Comparison of ENCODE assay signal across 25 cellular contexts in the genomic region with DNA sequence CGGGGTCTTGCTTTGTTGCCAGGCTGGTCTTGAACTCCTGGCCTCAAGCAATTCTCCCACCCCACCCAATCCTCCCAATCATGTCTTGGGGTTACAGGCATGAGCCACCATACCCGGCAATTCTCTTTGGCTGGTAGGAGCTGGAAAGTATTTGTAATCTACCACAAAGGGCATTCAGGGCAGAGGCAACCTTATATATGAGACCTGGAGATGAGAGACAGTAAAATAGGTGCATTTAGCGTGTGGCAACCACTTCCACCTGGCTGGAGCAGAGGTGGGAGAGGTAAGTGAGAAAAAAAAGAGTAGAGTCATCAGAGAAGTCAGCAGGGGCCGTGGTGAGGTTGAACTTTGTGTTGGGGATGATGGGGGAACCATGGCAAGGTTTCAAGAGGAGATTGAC. TPM values are rescaled to one million over a fixed set of nuclear protein-coding genes. Genes with fewer than 3 reads are reported as not detected.
DNase-seq lines count a peak whose midpoint lies in the region; ATAC-seq and TF ChIP-seq lines count a peak whose summit lies in the region.
"Had no signal": no experiment of that assay in that cellular context is flagged by ENCODE, and none has a peak within 500 bp of the region (broad histone marks: within the 10 kb centered on the region; RNA-seq: fewer than 3 reads in every experiment).

No MANE protein-coding gene starts in this region.

- 73 to 85% methylated on average over 4 of the region's 4 CpGs for WGBS in sigmoid colon, 2 donors

- peaks cover 17% of the 10 kb centered on the region in 2 donors for H3K4me1 ChIP-seq in naive thymus-derived CD4-positive, alpha-beta T cell (ENCODE audit: control insufficient read depth in 2 of 2, insufficient read depth in 2 of 2, low read length in 2 of 2)
- H3K4me1 ChIP-seq in sigmoid colon: no peaks in the 10 kb centered on the region
- H3K4me1 ChIP-seq: BE2C, Caco-2, psoas muscle, SJCRH30, tibial nerve had no signal

- intact Hi-C loops in activated CD8-positive, alpha-beta T cell treated with anti-CD3 and anti-CD28 coated beads for 36 hours (cut with micrococcal nuclease): no loop called here
- intact Hi-C loops in naive thymus-derived CD4-positive, alpha-beta T cell (cut with micrococcal nuclease): no loop called here
- intact Hi-C loops in sigmoid colon (cut with DNase I): no loop called here

- peaks cover 4% of the 10 kb centered on the region in 2 donors for H3K9me3 Mint-ChIP-seq in activated T-cell treated with anti-CD3 and anti-CD28 coated beads, Interleukin-2, amount 50 U/mL, for 72 hours
- peaks cover 10% of the 10 kb centered on the region for H3K9me3 Mint-ChIP-seq in activated CD8-positive, alpha-beta T cell treated with anti-CD3 and anti-CD28 coated beads for 36 hours
- peaks cover 0 to 7% (median 0%) of the 10 kb centered on the region in 11 donors for H3K9me3 Mint-ChIP-seq in naive thymus-derived CD4-positive, alpha-beta T cell
- H3K9me3 Mint-ChIP-seq in stimulated activated naive CD8-positive, alpha-beta T cell treated with anti-CD3 and anti-CD28 coated beads, Interleukin-15, amount 100 ng/mL, for 72 hours: peaks cover 13 to 15% of the 10 kb centered on the region in 2 donors
- H3K9me3 Mint-ChIP-seq in nephron progenitor cell: peaks cover 52% of the 10 kb centered on the region
- H3K9me3 Mint-ChIP-seq: HFFc6 had no signal

- POLR2A ChIA-PET in activated CD8-positive, alpha-beta T cell treated with anti-CD3 and anti-CD28 coated beads for 36 hours (lab: Charles Lee): interaction anchor here (0.8 to 1.4 kb wide), 4 partner anchors 13 to 53 kb away, joined by 3 to 7 read pairs (median 3); a partner anchor contains a TSS
- POLR2A ChIA-PET in naive thymus-derived CD4-positive, alpha-beta T cell (lab: Charles Lee): interaction anchor here (1.0 to 1.9 kb wide), 2 partner anchors 9 to 36 kb away, joined by 3 to 7 read pairs; a partner anchor contains a TSS

- peaks cover 45% of the 10 kb centered on the region for H3K4me1 Mint-ChIP-seq in activated T-cell treated with anti-CD3 and anti-CD28 coated beads, Interleukin-2, amount 50 U/mL, for 72 hours (ENCODE audit: low read depth)
- H3K4me1 Mint-ChIP-seq in activated CD8-positive, alpha-beta T cell treated with anti-CD3 and anti-CD28 coated beads for 36 hours (ENCODE audit: low read depth): peaks cover 58% of the 10 kb centered on the region
- peaks cover 41 to 83% (median 61%) of the 10 kb centered on the region in 7 donors for H3K4me1 Mint-ChIP-seq in naive thymus-derived CD4-positive, alpha-beta T cell
- H3K4me1 Mint-ChIP-seq in stimulated activated naive CD8-positive, alpha-beta T cell treated with anti-CD3 and anti-CD28 coated beads, Interleukin-15, amount 100 ng/mL, for 72 hours: peaks cover 75% of the 10 kb centered on the region
- no peaks in the 10 kb centered on the region for H3K4me1 Mint-ChIP-seq in nephron progenitor cell

- TF ChIP-seq EP300 in sigmoid colon (IDR thresholded peaks at IDR 0.05): no peak

- H3K4me3 Mint-ChIP-seq in activated T-cell treated with anti-CD3 and anti-CD28 coated beads, Interleukin-2, amount 50 U/mL, for 72 hours: no peak overlapping the region
- no peak overlapping the region for H3K4me3 Mint-ChIP-seq in activated CD8-positive, alpha-beta T cell treated with anti-CD3 and anti-CD28 coated beads for 36 hours
- H3K4me3 Mint-ChIP-seq in naive thymus-derived CD4-positive, alpha-beta T cell: peak overlapping the region in 4 of 10 donors; percentile 6 to 75 (median 18)
- no peak overlapping the region for H3K4me3 Mint-ChIP-seq in stimulated activated naive CD8-positive, alpha-beta T cell treated with anti-CD3 and anti-CD28 coated beads, Interleukin-15, amount 100 ng/mL, for 72 hours
- no peak overlapping the region for H3K4me3 Mint-ChIP-seq in nephron progenitor cell
- H3K4me3 Mint-ChIP-seq: HFFc6 had no signal

- H3K27me3 ChIP-seq in naive thymus-derived CD4-positive, alpha-beta T cell (ENCODE audit: control insufficient read depth in 2 of 2, insufficient read depth in 2 of 2, low read length in 2 of 2): no peaks in the 10 kb centered on the region
- no peaks in the 10 kb centered on the region for H3K27me3 ChIP-seq in sigmoid colon
- H3K27me3 ChIP-seq: BE2C, SJCRH30, tibial nerve had no signal

- no peak overlapping the region for H3K4me3 ChIP-seq in naive thymus-derived CD4-positive, alpha-beta T cell (ENCODE audit: low read length)
- no peak overlapping the region for H3K4me3 ChIP-seq in sigmoid colon
- H3K4me3 ChIP-seq: psoas muscle, SJCRH30, tibial nerve had no signal

- no peak for TF ChIP-seq CTCF in activated CD8-positive, alpha-beta T cell treated with anti-CD3 and anti-CD28 coated beads for 36 hours (IDR thresholded peaks at IDR 0.05)
- no peak for TF ChIP-seq CTCF in sigmoid colon (IDR thresholded peaks at IDR 0.05)
- no peak for TF ChIP-seq CTCF in nephron progenitor cell (IDR thresholded peaks at IDR 0.05)

- H3K36me3 Mint-ChIP-seq in activated T-cell treated with anti-CD3 and anti-CD28 coated beads, Interleukin-2, amount 50 U/mL, for 72 hours (ENCODE audit: insufficient read depth in 2 of 2): peaks cover 7 to 26% of the 10 kb centered on the region in 2 donors
- H3K36me3 Mint-ChIP-seq in activated CD8-positive, alpha-beta T cell treated with anti-CD3 and anti-CD28 coated beads for 36 hours (ENCODE audit: low read depth): peaks cover 45% of the 10 kb centered on the region
- H3K36me3 Mint-ChIP-seq in naive thymus-derived CD4-positive, alpha-beta T cell: peaks cover 0 to 43% (median 28%) of the 10 kb centered on the region in 5 donors
- H3K36me3 Mint-ChIP-seq in nephron progenitor cell (ENCODE audit: low read depth): no peaks in the 10 kb centered on the region

- ATAC-seq in activated T-cell treated with anti-CD3 and anti-CD28 coated beads, Interleukin-2, amount 50 U/mL, for 72 hours (replicated peaks in 1 of 2): peak; percentile 9 to 36
- ATAC-seq in activated CD8-positive, alpha-beta T cell treated with anti-CD3 and anti-CD28 coated beads for 36 hours: peak; percentile 41
- no peak for ATAC-seq in naive thymus-derived CD4-positive, alpha-beta T cell
- peak; percentile 30 for ATAC-seq in stimulated activated naive CD8-positive, alpha-beta T cell treated with anti-CD3 and anti-CD28 coated beads, Interleukin-15, amount 100 ng/mL, for 72 hours
- ATAC-seq: psoas muscle had no signal

- peak overlapping the region; percentile 42 for H3K27ac ChIP-seq in naive thymus-derived CD4-positive, alpha-beta T cell (ENCODE audit: low read depth, low read length)
- H3K27ac ChIP-seq in sigmoid colon: no peak overlapping the region
- H3K27ac ChIP-seq: HL-60, psoas muscle, SJCRH30, tibial nerve had no signal

- TF ChIP-seq POLR2A in sigmoid colon (IDR thresholded peaks at IDR 0.05): no peak

- H3K36me3 ChIP-seq in naive thymus-derived CD4-positive, alpha-beta T cell (ENCODE audit: control insufficient read depth in 2 of 3, insufficient read depth in 3 of 3, low read length in 3 of 3): peaks cover 0 to 5% (median 0%) of the 10 kb centered on the region in 3 experiments
- no peaks in the 10 kb centered on the region for H3K36me3 ChIP-seq in sigmoid colon
- H3K36me3 ChIP-seq: BE2C, SJCRH30, tibial nerve had no signal

- no peak overlapping the region for H3K27ac Mint-ChIP-seq in activated T-cell treated with anti-CD3 and anti-CD28 coated beads, Interleukin-2, amount 50 U/mL, for 72 hours
- peak overlapping the region; percentile 18 for H3K27ac Mint-ChIP-seq in activated CD8-positive, alpha-beta T cell treated with anti-CD3 and anti-CD28 coated beads for 36 hours
- H3K27ac Mint-ChIP-seq in naive thymus-derived CD4-positive, alpha-beta T cell: peak overlapping the region; percentile 31 to 92 (median 61)
- H3K27ac Mint-ChIP-seq in stimulated activated naive CD8-positive, alpha-beta T cell treated with anti-CD3 and anti-CD28 coated beads, Interleukin-15, amount 100 ng/mL, for 72 hours: peak overlapping the region in 1 of 2 donors; percentile 1
- H3K27ac Mint-ChIP-seq in nephron progenitor cell: no peak overlapping the region
- H3K27ac Mint-ChIP-seq: HFFc6 had no signal

- no peaks in the 10 kb centered on the region for H3K9me3 ChIP-seq in naive thymus-derived CD4-positive, alpha-beta T cell (ENCODE audit: control insufficient read depth in 2 of 3, low read length in 3 of 3)
- H3K9me3 ChIP-seq in sigmoid colon: peaks cover 0 to 4% (median 1%) of the 10 kb centered on the region in 4 donors
- H3K9me3 ChIP-seq: BE2C, Caco-2 had no signal

- CTCF ChIA-PET in activated CD8-positive, alpha-beta T cell treated with anti-CD3 and anti-CD28 coated beads for 36 hours (lab: Charles Lee): interaction anchor here (1.0 kb wide), 1 partner anchor 37 kb away, joined by 4 read pairs; a partner anchor contains a TSS
- CTCF ChIA-PET in naive thymus-derived CD4-positive, alpha-beta T cell (lab: Charles Lee): interaction anchor here (1.5 kb wide), 1 partner anchor 54 kb away, joined by 5 read pairs; no protein-coding TSS in a partner anchor

- no peaks in the 10 kb centered on the region for H3K27me3 Mint-ChIP-seq in activated T-cell treated with anti-CD3 and anti-CD28 coated beads, Interleukin-2, amount 50 U/mL, for 72 hours (ENCODE audit: low read depth)
- H3K27me3 Mint-ChIP-seq in activated CD8-positive, alpha-beta T cell treated with anti-CD3 and anti-CD28 coated beads for 36 hours: no peaks in the 10 kb centered on the region
- no peaks in the 10 kb centered on the region for H3K27me3 Mint-ChIP-seq in naive thymus-derived CD4-positive, alpha-beta T cell
- H3K27me3 Mint-ChIP-seq in stimulated activated naive CD8-positive, alpha-beta T cell treated with anti-CD3 and anti-CD28 coated beads, Interleukin-15, amount 100 ng/mL, for 72 hours: no peaks in the 10 kb centered on the region
- peaks cover 12% of the 10 kb centered on the region for H3K27me3 Mint-ChIP-seq in nephron progenitor cell (ENCODE audit: low read depth, poor library complexity)

- DNase-seq in activated T-cell treated with anti-CD3 and anti-CD28 coated beads, Interleukin-2, amount 50 U/mL, for 72 hours: no peak
- no peak for DNase-seq in activated T-cell treated with anti-CD3 and anti-CD28 coated beads, Interleukin-2, amount 50 U/mL, for 48 hours
- DNase-seq in activated CD8-positive, alpha-beta T cell treated with anti-CD3 and anti-CD28 coated beads for 36 hours: peak; percentile 58
- no peak for DNase-seq in naive thymus-derived CD4-positive, alpha-beta T cell
- DNase-seq in stimulated activated naive CD8-positive, alpha-beta T cell treated with anti-CD3 and anti-CD28 coated beads, Interleukin-15, amount 100 ng/mL, for 72 hours: no peak
- no peak for DNase-seq in sigmoid colon
- no peak for DNase-seq in nephron progenitor cell
- DNase-seq: activated CD4-positive, CD25-positive, alpha-beta regulatory T cell treated with anti-CD3 and anti-CD28 coated beads, Interleukin-2, amount 50 U/mL, for 72 hours; BE2C; Caco-2; effector CD8-positive, alpha-beta T cell; GOT3; HFFc6; Kasumi-1; MV-4-11; NCI-H146; NCI-H2107; NCI-H82; occipital lobe; psoas muscle; SJCRH30 had no signal

RNA-seq across cellular contexts. Expression of a gene that starts 36.8 kb away (rescaled TPM):
- 100 to 1,000 TPM; 111 to 114 TPM for total RNA-seq in activated T-cell treated with anti-CD3 and anti-CD28 coated beads, Interleukin-2, amount 50 U/mL, for 72 hours
- 10 to 100 TPM; 61.7 to 65.4 TPM for total RNA-seq in activated CD8-positive, alpha-beta T cell treated with anti-CD3 and anti-CD28 coated beads for 36 hours
- 100 to 1,000 TPM in 3 of 5 experiments, 10 to 100 TPM in 2; 90.5 to 132 (median 115) TPM for total RNA-seq in naive thymus-derived CD4-positive, alpha-beta T cell
- polyA plus RNA-seq in naive thymus-derived CD4-positive, alpha-beta T cell: 10 to 100 TPM; 26.2 to 41.4 TPM
- 1 to 10 TPM; 3.0 to 4.6 (median 4.3) TPM for total RNA-seq in sigmoid colon
- polyA plus RNA-seq in sigmoid colon: 10 to 100 TPM in 1 of 3 donors, 1 to 10 TPM in 2; 2.4 to 18.9 (median 3.7) TPM
- total RNA-seq: Caco-2, fibroblast of villous mesenchyme, HFFc6, SJCRH30 had no signal

RNA-seq across cellular contexts. Expression of a gene that starts 42.0 kb away (rescaled TPM):
- total RNA-seq in activated T-cell treated with anti-CD3 and anti-CD28 coated beads, Interleukin-2, amount 50 U/mL, for 72 hours: 10 to 100 TPM; 19.9 to 24.5 TPM
- total RNA-seq in activated CD8-positive, alpha-beta T cell treated with anti-CD3 and anti-CD28 coated beads for 36 hours: 10 to 100 TPM; 20.6 to 20.9 TPM
- total RNA-seq in naive thymus-derived CD4-positive, alpha-beta T cell: 10 to 100 TPM; 27.9 to 64.7 (median 57.4) TPM
- 10 to 100 TPM; 35.2 to 60.4 TPM for polyA plus RNA-seq in naive thymus-derived CD4-positive, alpha-beta T cell
- under 1 TPM in 1 of 4 donors, not detected in 3; 0.66 TPM for total RNA-seq in sigmoid colon
- polyA plus RNA-seq in sigmoid colon: 10 to 100 TPM; 23.8 to 42.7 (median 30.0) TPM
- total RNA-seq: HFFc6, occipital lobe, RPMI7951, SJCRH30 had no signal

Comparison
In these comparisons a context has a peak if more than half of its experiments do, and no peak if none do; other contexts are left out.
1. H3K27ac Mint-ChIP-seq: peak in activated CD8-positive, alpha-beta T cell treated with anti-CD3 and anti-CD28 coated beads for 36 hours (single experiment) and naive thymus-derived CD4-positive, alpha-beta T cell (9 of 9); none in activated T-cell treated with anti-CD3 and anti-CD28 coated beads, Interleukin-2, amount 50 U/mL, for 72 hours (single experiment) and nephron progenitor cell (single experiment).
2. RNA of a gene that starts 36.8 kb away (total RNA-seq): 90.5 to 132 TPM in naive thymus-derived CD4-positive, alpha-beta T cell, 111 to 114 TPM in activated T-cell treated with anti-CD3 and anti-CD28 coated beads, Interleukin-2, amount 50 U/mL, for 72 hours and 61.7 to 65.4 TPM in activated CD8-positive, alpha-beta T cell treated with anti-CD3 and anti-CD28 coated beads for 36 hours; 3.0 to 4.6 TPM in sigmoid colon; every median in the first group is over 10 times any median in the second.
3. RNA of a gene that starts 42.0 kb away (total RNA-seq): 27.9 to 64.7 TPM in naive thymus-derived CD4-positive, alpha-beta T cell, 19.9 to 24.5 TPM in activated T-cell treated with anti-CD3 and anti-CD28 coated beads, Interleukin-2, amount 50 U/mL, for 72 hours and 20.6 to 20.9 TPM in activated CD8-positive, alpha-beta T cell treated with anti-CD3 and anti-CD28 coated beads for 36 hours; 0.66 TPM in sigmoid colon; every median in the first group is over 10 times any median in the second.